9 cellular contexts compared by ENCODE assay signal in the genomic region with DNA sequence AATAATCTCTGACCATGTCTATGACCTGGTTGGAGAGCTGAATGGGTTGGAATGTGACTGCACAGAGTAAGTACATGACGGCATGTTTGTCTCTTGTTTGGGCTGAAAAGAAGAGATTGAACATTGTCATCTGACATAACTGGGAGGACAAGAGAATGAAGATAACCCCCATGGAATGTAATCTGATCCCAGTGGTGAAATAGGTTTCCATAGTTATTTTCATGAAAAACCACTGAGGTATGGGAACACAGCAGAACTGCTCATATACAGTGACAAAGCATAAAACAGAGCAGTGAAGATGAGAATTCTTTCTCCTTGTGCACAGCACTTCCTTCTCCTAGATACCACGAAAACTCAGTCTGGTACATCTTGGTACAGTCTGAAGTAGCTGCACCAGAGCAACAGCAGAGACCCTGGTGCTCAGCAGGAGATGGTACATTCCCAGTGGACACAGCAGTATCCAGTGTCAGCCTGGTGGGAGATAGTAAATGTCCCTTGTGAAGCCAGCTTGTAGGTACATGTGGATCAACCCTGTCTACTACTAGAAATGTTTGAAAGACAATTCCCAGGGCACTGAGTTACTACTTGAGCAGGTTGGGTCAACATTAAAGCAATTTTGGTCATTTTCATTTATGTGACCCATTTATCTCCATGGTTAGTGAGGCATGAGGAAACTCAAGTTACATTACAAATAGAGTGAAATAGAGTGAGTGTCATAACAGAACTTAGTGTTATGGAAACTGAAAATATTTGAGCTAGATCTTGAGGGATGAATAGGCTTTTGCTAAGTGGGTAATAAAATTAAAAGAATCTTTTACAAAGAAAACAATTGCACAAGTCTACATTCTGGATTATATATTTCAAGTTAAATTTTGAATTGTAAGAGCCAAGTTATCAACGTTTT.
DNase-seq lines count a peak whose midpoint lies in the region; ATAC-seq, FAIRE-seq and TF ChIP-seq lines count a peak whose summit lies in the region.
"Had no signal": no experiment of that assay in that cellular context is flagged by ENCODE, and none has a peak within 500 bp of the region (broad histone marks: within the 10 kb centered on the region; RNA-seq: fewer than 3 reads in every experiment).

No MANE protein-coding gene starts in this region.

- H3K27me3 Mint-ChIP-seq in CD8-positive, alpha-beta T cell (ENCODE audit: low read depth), result no peaks in the 10 kb centered on the region
- H3K27me3 Mint-ChIP-seq in T-helper 17 cell, result peaks cover 4% of the 10 kb centered on the region

- CTCF ChIA-PET in CD8-positive, alpha-beta T cell (lab: Charles Lee), result no interaction called here

- intact Hi-C loops in CD8-positive, alpha-beta T cell (cut with DNase I, micrococcal nuclease), result no loop called here

- H3K36me3 Mint-ChIP-seq in CD8-positive, alpha-beta T cell, result no peaks in the 10 kb centered on the region
- H3K36me3 Mint-ChIP-seq in T-helper 17 cell (ENCODE audit: low read depth), result peaks cover 6% of the 10 kb centered on the region

- POLR2A ChIA-PET in CD8-positive, alpha-beta T cell (lab: Charles Lee), result no interaction called here

- no peaks in the 10 kb centered on the region for H3K36me3 ChIP-seq in tibial nerve
- H3K36me3 ChIP-seq in CD8-positive, alpha-beta T cell (ENCODE audit: insufficient read depth, low read length), result no peaks in the 10 kb centered on the region

- no peaks in the 10 kb centered on the region for H3K4me1 ChIP-seq in tibial nerve
- H3K4me1 ChIP-seq in CD8-positive, alpha-beta T cell (ENCODE audit: insufficient read depth, low read length), result no peaks in the 10 kb centered on the region

- 72% methylated on average over 3 of the region's 3 CpGs for WGBS in tibial nerve, 2 donors

- no peak overlapping the region for H3K4me3 Mint-ChIP-seq in CD8-positive, alpha-beta T cell
- H3K4me3 Mint-ChIP-seq in T-helper 17 cell, result no peak overlapping the region

- TF ChIP-seq EP300 in tibial nerve (IDR thresholded peaks at IDR 0.05), result no peak

- ATAC-seq in GM21526 (IDR thresholded peaks at IDR 0.05; ENCODE audit: low FRiP score, unreplicated experiment) (peak; percentile 64), T-helper 17 cell (no peak)
- no peak for ATAC-seq in CD8-positive, alpha-beta T cell

- H3K27me3 ChIP-seq in tibial nerve, result no peaks in the 10 kb centered on the region
- H3K27me3 ChIP-seq in CD8-positive, alpha-beta T cell (ENCODE audit: insufficient read depth, low read length), result no peaks in the 10 kb centered on the region

- no peak for TF ChIP-seq POLR2A in tibial nerve (IDR thresholded peaks at IDR 0.05)

- H3K4me1 Mint-ChIP-seq in CD8-positive, alpha-beta T cell (ENCODE audit: low read depth), result no peaks in the 10 kb centered on the region
- no peaks in the 10 kb centered on the region for H3K4me1 Mint-ChIP-seq in T-helper 17 cell

- H3K27ac Mint-ChIP-seq in CD8-positive, alpha-beta T cell, result no peak overlapping the region
- no peak overlapping the region for H3K27ac Mint-ChIP-seq in T-helper 17 cell

- H3K27ac ChIP-seq in tibial nerve, result no peak overlapping the region
- no peak overlapping the region for H3K27ac ChIP-seq in CD8-positive, alpha-beta T cell (ENCODE audit: low read depth, low read length)

- H3K4me3 ChIP-seq in fibroblast of the aortic adventitia (ENCODE audit: low read depth, low read length), result no peak overlapping the region
- H3K4me3 ChIP-seq in tibial nerve, result no peak overlapping the region
- H3K4me3 ChIP-seq in CD8-positive, alpha-beta T cell (ENCODE audit: low read depth, low read length), result no peak overlapping the region

- no peaks in the 10 kb centered on the region for H3K9me3 Mint-ChIP-seq in CD8-positive, alpha-beta T cell

- DNase-seq in DMS53 treated with DMSO at 0.1 percent for 48 hours (lab: John Stamatoyannopoulos, UW; ENCODE audit: unreplicated experiment), result peak; percentile 56
- DNase-seq in NCI-H146 (lab: John Stamatoyannopoulos, UW), result peak; percentile 97
- peak; percentile 22 for DNase-seq in fibroblast of the aortic adventitia (ENCODE audit: low read depth)
- DNase-seq in frontal cortex (ENCODE audit: low spot score in 2 of 2), result no peak
- DNase-seq in tibial nerve (ENCODE audit: low spot score in 2 of 2), result no peak
- no peak for DNase-seq in CD8-positive, alpha-beta T cell
- DNase-seq in T-helper 17 cell, result no peak
- DNase-seq: H7 had no signal

- TF ChIP-seq CTCF in fibroblast of the aortic adventitia (IDR thresholded peaks at IDR 0.05; ENCODE audit: insufficient read depth, low read length), result no peak
- no peak for TF ChIP-seq CTCF in tibial nerve (IDR thresholded peaks at IDR 0.05)
- TF ChIP-seq CTCF in CD8-positive, alpha-beta T cell (IDR thresholded peaks at IDR 0.05), result no peak

- FAIRE-seq in frontal cortex (lab: Jason Lieb, UNC), result no peak

- H3K9me3 ChIP-seq in tibial nerve, result no peaks in the 10 kb centered on the region
- no peaks in the 10 kb centered on the region for H3K9me3 ChIP-seq in CD8-positive, alpha-beta T cell (ENCODE audit: low read length)
- H3K9me3 ChIP-seq in T-helper 17 cell (ENCODE audit: control insufficient read depth, low read length, poor library complexity, severe bottlenecking), result no peaks in the 10 kb centered on the region

Comparison
In these comparisons a context has a peak if more than half of its experiments do, and no peak if none do; other contexts are left out.
1. DNase-seq: peak in DMS53 treated with DMSO at 0.1 percent for 48 hours (single experiment), NCI-H146 (single experiment) and fibroblast of the aortic adventitia (single experiment); none in frontal cortex (0 of 2), tibial nerve (0 of 2), CD8-positive, alpha-beta T cell (0 of 7) and T-helper 17 cell (0 of 3).